Comparison of ENCODE assay signal across 8 cellular contexts in genomic region chr22:30970356-30970746, GRCh38. TPM values are rescaled to one million over a fixed set of nuclear protein-coding genes. Genes with fewer than 3 reads are reported as not detected.
DNase-seq lines count a peak whose midpoint lies in the region; ATAC-seq and TF ChIP-seq lines count a peak whose summit lies in the region.

No MANE protein-coding gene starts in this region.

- H3K9me2 ChIP-seq in DOHH2 (replicated peaks; ENCODE audit: control insufficient read depth, low read length): no peaks in the 10 kb centered on the region

- TSS peak; percentile 68 for BruUV-seq in Panc1 (replicated peaks; lab: Mats Ljungman, UMichigan)

- H3K27me3 Mint-ChIP-seq in progenitor cell of endocrine pancreas: no peaks in the 10 kb centered on the region

- H3F3A ChIP-seq in DOHH2 (ENCODE audit: control insufficient read depth, insufficient read depth): no peaks in the 10 kb centered on the region

- H3K4me2 ChIP-seq in DOHH2 (ENCODE audit: low read length): peak overlapping the region; percentile 93

- peaks cover 51% of the 10 kb centered on the region for H3K4me1 ChIP-seq in DOHH2 (ENCODE audit: control insufficient read depth, low read length)
- H3K4me1 ChIP-seq in Panc1 (ENCODE audit: control insufficient read depth, insufficient read depth, low read length): peaks cover 13% of the 10 kb centered on the region; the same call in 1 of the 2 replicates
- peaks cover 6 to 37% (median 19%) of the 10 kb centered on the region in 3 donors for H3K4me1 ChIP-seq in esophagus squamous epithelium
- peaks cover 7% of the 10 kb centered on the region for H3K4me1 ChIP-seq in mucosa of descending colon (ENCODE audit: low read depth)

- H4K20me1 ChIP-seq in DOHH2 (ENCODE audit: control insufficient read depth, insufficient read depth, low read depth, low read length): peaks cover 29% of the 10 kb centered on the region; the same call in 1 of the 2 replicates

- DNase-seq in Panc1 (ENCODE audit: low read depth, low spot score) (no peak), esophagus squamous epithelium (lab: John Stamatoyannopoulos, UW) (no peak), progenitor cell of endocrine pancreas (ENCODE audit: low spot score, unreplicated experiment) (no peak), mucosa of descending colon (no peak)
- no peak for DNase-seq in stimulated activated CD4-positive, alpha-beta T cell treated with anti-CD3 and anti-CD28 coated beads, Interleukin-15, amount 100 ng/mL, for 24 hours

- TF ChIP-seq CTCF in DOHH2 (IDR thresholded peaks at IDR 0.05; ENCODE audit: low read depth, low read length, poor library complexity, severe bottlenecking) (no peak), Panc1 (IDR thresholded peaks at IDR 0.05) (no peak), esophagus squamous epithelium (IDR thresholded peaks at IDR 0.05) (no peak), progenitor cell of endocrine pancreas (IDR thresholded peaks at IDR 0.05; ENCODE audit: unreplicated experiment) (no peak), mucosa of descending colon (IDR thresholded peaks at IDR 0.05) (no peak)

- in situ Hi-C loops in Panc1 (cut with HindIII; ENCODE audit: low pct_unique_long_range_greater_than_20kb, low sequenced_read_pairs): no loop called here

- H3K27ac ChIP-seq in DOHH2 (ENCODE audit: low read depth, low read length) (no peak overlapping the region), Panc1 (ENCODE audit: low read length) (peak overlapping the region; percentile 91), esophagus squamous epithelium (peak overlapping the region in 3 of 4 donors; percentile 93 to 98 (median 97))

- POLR2A ChIA-PET in Panc1 (lab: Charles Lee): interaction anchor here (0.5 to 1.1 kb wide), 2 partner anchors 112 to 277 kb away, joined by 3 to 6 read pairs; no protein-coding TSS in a partner anchor

- TF ChIP-seq POLR2A in esophagus squamous epithelium (IDR thresholded peaks at IDR 0.05): no peak

- H3K4me1 Mint-ChIP-seq in progenitor cell of endocrine pancreas (ENCODE audit: low read depth): peaks cover 8% of the 10 kb centered on the region

- H3K4me3 Mint-ChIP-seq in progenitor cell of endocrine pancreas (ENCODE audit: low read depth): peak overlapping the region; percentile 89

- H3K9me3 Mint-ChIP-seq in progenitor cell of endocrine pancreas (ENCODE audit: low read depth): peaks cover 38% of the 10 kb centered on the region

- ATAC-seq in Panc1 (no peak), HG03460 (IDR thresholded peaks at IDR 0.05; ENCODE audit: unreplicated experiment) (no peak), mucosa of descending colon (no peak), HG02623 (IDR thresholded peaks at IDR 0.05; ENCODE audit: unreplicated experiment) (no peak)

- H3K27me3 ChIP-seq in DOHH2 (ENCODE audit: control insufficient read depth, low read length): no peaks in the 10 kb centered on the region
- H3K27me3 ChIP-seq in Panc1 (ENCODE audit: control insufficient read depth, insufficient read depth, low read length): no peaks in the 10 kb centered on the region
- H3K27me3 ChIP-seq in esophagus squamous epithelium: no peaks in the 10 kb centered on the region

- peak overlapping the region; percentile 94 for H3K27ac Mint-ChIP-seq in progenitor cell of endocrine pancreas

- peaks cover 91% of the 10 kb centered on the region for H3K36me3 ChIP-seq in DOHH2 (ENCODE audit: control insufficient read depth, low read length)
- H3K36me3 ChIP-seq in Panc1 (ENCODE audit: control insufficient read depth, insufficient read depth, low read length): peaks cover 23% of the 10 kb centered on the region
- peaks cover 17 to 47% (median 26%) of the 10 kb centered on the region in 3 donors for H3K36me3 ChIP-seq in esophagus squamous epithelium
- peaks cover 12% of the 10 kb centered on the region for H3K36me3 ChIP-seq in mucosa of descending colon (ENCODE audit: low read depth)

- 54 to 60% methylated on average over 3 of the region's 3 CpGs for WGBS in esophagus squamous epithelium, 2 donors

- H3K36me3 Mint-ChIP-seq in progenitor cell of endocrine pancreas (ENCODE audit: insufficient read depth): peaks cover 79% of the 10 kb centered on the region

- peaks cover 99% of the 10 kb centered on the region for H3K79me2 ChIP-seq in DOHH2 (ENCODE audit: control insufficient read depth, low read length)

- H3K4me3 ChIP-seq in DOHH2 (ENCODE audit: low read length): peak overlapping the region; percentile 93
- peak overlapping the region; percentile 68 to 92 for H3K4me3 ChIP-seq in Panc1 (ENCODE audit: low read depth in 2 of 2, low read length in 2 of 2)
- H3K4me3 ChIP-seq in esophagus squamous epithelium: peak overlapping the region; percentile 82 to 95 (median 88)
- no peak overlapping the region for H3K4me3 ChIP-seq in mucosa of descending colon

- H3K9me3 ChIP-seq in DOHH2 (ENCODE audit: control insufficient read depth, insufficient read depth, low read length) (0 out of 2 replicates have a peak, but pooled peaks cover 3% of the 10 kb centered on the region), Panc1 (ENCODE audit: control insufficient read depth, insufficient read depth, low read depth, low read length) (peaks cover 45% of the 10 kb centered on the region), esophagus squamous epithelium (peaks cover 0 to 50% (median 35%) of the 10 kb centered on the region in 3 donors), mucosa of descending colon (peaks cover 31% of the 10 kb centered on the region)

- CTCF ChIA-PET in Panc1 (lab: Charles Lee): interaction anchor here (0.6 kb wide), 1 partner anchor 175 kb away, joined by 6 read pairs; no protein-coding TSS in a partner anchor

- intact Hi-C loops in Panc1 (cut with micrococcal nuclease; ENCODE audit: unreplicated experiment) (no loop called here), esophagus squamous epithelium (cut with DNase I) (no loop called here), mucosa of descending colon (cut with DNase I, micrococcal nuclease) (no loop called here)

RNA-seq across cellular contexts. Expression of gene TUG1, which starts 1.3 kb away (rescaled TPM):
- total RNA-seq in Panc1 (2021; ENCODE audit: unreplicated experiment) (69.8 TPM), esophagus squamous epithelium (10 to 100 TPM; 27.9 to 63.1 (median 41.5) TPM), progenitor cell of endocrine pancreas (142 and 146 TPM in 2 replicates), mucosa of descending colon (10 to 100 TPM; 68.2 to 83.2 (median 72.0) TPM)
- polyA plus RNA-seq in Panc1 (2012; ENCODE audit: insufficient read length): 33.1 TPM

RNA-seq across cellular contexts. Expression of gene MORC2, which starts 1.8 kb away (rescaled TPM):
- 31.5 TPM for total RNA-seq in Panc1 (2021; ENCODE audit: unreplicated experiment)
- 38.2 TPM for polyA plus RNA-seq in Panc1 (2012; ENCODE audit: insufficient read length)
- 10 to 100 TPM in 3 of 4 donors, 1 to 10 TPM in 1; 9.5 to 24.0 (median 13.1) TPM for total RNA-seq in esophagus squamous epithelium
- total RNA-seq in progenitor cell of endocrine pancreas: 47.3 and 50.1 TPM in 2 replicates
- 10 to 100 TPM; 14.0 to 28.0 (median 20.0) TPM for total RNA-seq in mucosa of descending colon
